1 cellular context compared by ENCODE assay signal in genomic region chr1:104163912-104164476, GRCh38.
TF ChIP-seq lines count a peak whose summit lies in the region.

No MANE protein-coding gene starts in this region.

TF ChIP-seq in GM23338, 12 proteins besides CTCF, POLR2A, EP300 and RAD21:
- TF ChIP-seq ZNF462 (CRISPR knock-in tag; IDR thresholded peaks at IDR 0.05), result no peak
- no peak for TF ChIP-seq POLR2AphosphoS5 (IDR thresholded peaks at IDR 0.05; ENCODE audit: low read depth)
- TF ChIP-seq STAT1 (IDR thresholded peaks at IDR 0.05; ENCODE audit: unreplicated experiment), result no peak
- TF ChIP-seq REST (IDR thresholded peaks at IDR 0.05; ENCODE audit: unreplicated experiment), result no peak
- no peak for TF ChIP-seq ZNF331 (CRISPR knock-in tag; IDR thresholded peaks at IDR 0.05; ENCODE audit: low read depth)
- TF ChIP-seq ZNF114 (CRISPR knock-in tag; IDR thresholded peaks at IDR 0.05), result no peak
- no peak for TF ChIP-seq EZH2phosphoT487 (IDR thresholded peaks at IDR 0.05; ENCODE audit: unreplicated experiment)
- no peak for TF ChIP-seq NANOG (IDR thresholded peaks at IDR 0.05; ENCODE audit: borderline replicate concordance)
- TF ChIP-seq EZH2 (IDR thresholded peaks at IDR 0.05; ENCODE audit: low read depth, unreplicated experiment), result no peak
- no peak for TF ChIP-seq ETS1 (IDR thresholded peaks at IDR 0.05)
- no peak for TF ChIP-seq JUNB (IDR thresholded peaks at IDR 0.05; ENCODE audit: unreplicated experiment)
- TF ChIP-seq CREB1 (CRISPR knock-in tag; IDR thresholded peaks at IDR 0.05; ENCODE audit: low read depth), result no peak
